In genomic region chr11:69442807-69443137, GRCh38 we compare ENCODE assay signal across 9 cellular contexts. TPM values are rescaled to one million over a fixed set of nuclear protein-coding genes. Genes with fewer than 3 reads are reported as not detected.
A peak's percentile ranks its signal among the peaks of the same experiment; 100 is the strongest.
DNase-seq lines count a peak whose midpoint lies in the region; ATAC-seq and TF ChIP-seq lines count a peak whose summit lies in the region.
"Had no signal": no experiment of that assay in that cellular context is flagged by ENCODE, and none has a peak within 500 bp of the region (broad histone marks: within the 10 kb centered on the region; RNA-seq: fewer than 3 reads in every experiment).

No MANE protein-coding gene starts in this region.

- no peak overlapping the region for H2AK5ac ChIP-seq in trophoblast cell (ENCODE audit: low read length)

- peak overlapping the region; percentile 28 for H3K18ac ChIP-seq in trophoblast cell (ENCODE audit: low read length)

- H3K79me2 ChIP-seq in fibroblast of lung (ENCODE audit: control insufficient read depth, insufficient read depth, low read length) (no peaks in the 10 kb centered on the region), trophoblast cell (ENCODE audit: control insufficient read depth, insufficient read depth, low read length, poor library complexity) (no peaks in the 10 kb centered on the region)

- H3K27me3 ChIP-seq in BLaER1, result no peaks in the 10 kb centered on the region
- H3K27me3 ChIP-seq in fibroblast of lung (ENCODE audit: control insufficient read depth, insufficient read depth, low read length), result no peaks in the 10 kb centered on the region
- H3K27me3 ChIP-seq in trophoblast cell (ENCODE audit: insufficient read depth, low read length), result no peaks in the 10 kb centered on the region

- ATAC-seq in GM21825 (IDR thresholded peaks at IDR 0.05; ENCODE audit: unreplicated experiment), result no peak

- H3K9me3 ChIP-seq in BLaER1 (no peaks in the 10 kb centered on the region), fibroblast of lung (ENCODE audit: control insufficient read depth, insufficient read depth, low read depth, low read length) (no peaks in the 10 kb centered on the region), trophoblast cell (ENCODE audit: insufficient read depth, low read depth, low read length) (no peaks in the 10 kb centered on the region)

- H3K27ac ChIP-seq in BLaER1 (no peak overlapping the region), fibroblast of lung (ENCODE audit: insufficient read depth, low read length) (peak overlapping the region; percentile 86), trophoblast cell (ENCODE audit: low read depth, low read length) (peak overlapping the region; percentile 75)

- peak overlapping the region; percentile 38 for H4K91ac ChIP-seq in trophoblast cell (ENCODE audit: low read depth, low read length)

- H3K36me3 ChIP-seq in BLaER1, result no peaks in the 10 kb centered on the region
- H3K36me3 ChIP-seq in fibroblast of lung (ENCODE audit: control insufficient read depth, insufficient read depth, low read length), result no peaks in the 10 kb centered on the region
- H3K36me3 ChIP-seq in trophoblast cell (ENCODE audit: control insufficient read depth in 1 of 2, insufficient read depth in 2 of 2, low read length in 2 of 2), result no peaks in the 10 kb centered on the region

- H3K14ac ChIP-seq in trophoblast cell (ENCODE audit: low read length), result no peak overlapping the region

- H4K12ac ChIP-seq in trophoblast cell (ENCODE audit: low read depth, low read length), result no peak overlapping the region

- peaks cover 23% of the 10 kb centered on the region for H3K4me1 ChIP-seq in BLaER1
- peaks cover 22% of the 10 kb centered on the region for H3K4me1 ChIP-seq in fibroblast of lung (ENCODE audit: control insufficient read depth, extremely low read depth, insufficient read depth, low read length)
- H3K4me1 ChIP-seq in trophoblast cell (ENCODE audit: control insufficient read depth in 1 of 2, insufficient read depth in 2 of 2, low read length in 2 of 2), result peaks cover 29 to 42% of the 10 kb centered on the region in 2 experiments

- peak overlapping the region; percentile 20 for H4K8ac ChIP-seq in trophoblast cell (ENCODE audit: low read depth, low read length)

- H3K23ac ChIP-seq in trophoblast cell (ENCODE audit: low read length), result no peak overlapping the region

- H2BK12ac ChIP-seq in trophoblast cell (ENCODE audit: low read length), result no peak overlapping the region

- peak overlapping the region; percentile 90 for H3K4me2 ChIP-seq in BLaER1
- peak overlapping the region; percentile 46 for H3K4me2 ChIP-seq in fibroblast of lung (ENCODE audit: extremely low read depth, insufficient read depth, low read length)
- H3K4me2 ChIP-seq in trophoblast cell (ENCODE audit: low read length), result peak overlapping the region; percentile 36

- H4K20me1 ChIP-seq in BLaER1 (no peaks in the 10 kb centered on the region), fibroblast of lung (ENCODE audit: control insufficient read depth, extremely low read depth, insufficient read depth, low read length) (no peaks in the 10 kb centered on the region)

- peaks cover 24% of the 10 kb centered on the region for H3K79me1 ChIP-seq in trophoblast cell (ENCODE audit: low read length)

- TF ChIP-seq CTCF in fibroblast of lung (conservative IDR thresholded peaks at IDR 0.05 in 1 of 2, IDR thresholded peaks at IDR 0.05 in 1 of 2; ENCODE audit: low read depth in 1 of 2, low read length in 2 of 2), result no peak

- H3K4me3 ChIP-seq in BLaER1, result 0 out of 2 replicates have a peak overlapping the region, but pooled peaks have one; percentile 56
- no peak overlapping the region for H3K4me3 ChIP-seq in fibroblast of lung (replicated peaks in 1 of 4; ENCODE audit: control extremely low read depth in 1 of 4, insufficient read depth in 1 of 4, low read depth in 3 of 4, low read length in 4 of 4)
- no peak overlapping the region for H3K4me3 ChIP-seq in trophoblast cell (ENCODE audit: low read depth, low read length)

- H3K4ac ChIP-seq in trophoblast cell (ENCODE audit: low read depth, low read length), result no peak overlapping the region

- no peak overlapping the region for H2AFZ ChIP-seq in fibroblast of lung (ENCODE audit: low read length)
- no peak overlapping the region for H2AFZ ChIP-seq in trophoblast cell (ENCODE audit: insufficient read depth, low read length, poor library complexity)

- H2BK120ac ChIP-seq in trophoblast cell (ENCODE audit: insufficient read depth, low read length, poor library complexity), result no peak overlapping the region

- no CpG with 5 or more reads among the region's 10 CpGs for WGBS in trophoblast cell (ENCODE audit: extremely low coverage, insufficient coverage, insufficient read length)

- DNase-seq in fibroblast of lung (ENCODE audit: low read depth in 2 of 2) (peak; percentile 37 to 67), trophoblast cell (peak; percentile 40 to 54), inferior parietal cortex (ENCODE audit: extremely low spot score) (no peak)
- DNase-seq in stimulated activated CD4-positive, alpha-beta T cell treated with anti-CD3 and anti-CD28 coated beads, Interleukin-4, amount 100 ng/mL, for 4 hours, result no peak
- no peak for DNase-seq in activated CD4-positive, alpha-beta T cell treated with anti-CD3 and anti-CD28 coated beads for 4 hours

- H2BK5ac ChIP-seq in trophoblast cell (ENCODE audit: low read depth, low read length, poor library complexity), result peak overlapping the region; percentile 26

- H3K9ac ChIP-seq in BLaER1, result no peak overlapping the region
- peak overlapping the region; percentile 21 for H3K9ac ChIP-seq in fibroblast of lung (ENCODE audit: insufficient read depth, low read length)
- H3K9ac ChIP-seq in trophoblast cell (ENCODE audit: low read length), result no peak overlapping the region

TF ChIP-seq in PFSK-1, 5 proteins besides CTCF, POLR2A, EP300 and RAD21:
- no peak for TF ChIP-seq FOXP2 (optimal IDR thresholded peaks at IDR 0.05; ENCODE audit: borderline replicate concordance, extremely low read depth, extremely low read length, insufficient read depth)
- peak; percentile 79; the same call in 1 of the 2 replicates for TF ChIP-seq SIN3A (IDR thresholded peaks at IDR 0.05; ENCODE audit: borderline replicate concordance, insufficient read depth, low read length)
- TF ChIP-seq TAF1 (IDR thresholded peaks at IDR 0.05; ENCODE audit: borderline replicate concordance, insufficient read depth, low read length), result peak; percentile 8; the same call in 1 of the 2 replicates

RNA-seq across cellular contexts. Expression of gene LINC01488, which starts 38.7 kb away (rescaled TPM):
- polyA plus RNA-seq in PFSK-1 (2012; ENCODE audit: insufficient read length, low read depth), result not detected
- total RNA-seq in fibroblast of lung, result not detected in 2 replicates
- not detected in 2 replicates for polyA plus RNA-seq in fibroblast of lung
- polyA plus RNA-seq in fibroblast of lung (2012), result 0.03 TPM in 1 of 2 replicates, not detected in the other
- not detected in 2 replicates for polyA minus RNA-seq in fibroblast of lung (ENCODE audit: low replicate concordance)
- 0.05 and 0.08 TPM in 2 replicates for polyA plus RNA-seq in trophoblast cell (2013)
- total RNA-seq: activated naive CD8-positive, alpha-beta T cell treated with anti-CD3 and anti-CD28 coated beads, Interleukin-2, amount 10 ng/mL, durations not matched to agents 7 days and 5 days had no signal

Comparison
In these comparisons a context has a peak if more than half of its experiments do, and no peak if none do; other contexts are left out.
1. H3K4me2 ChIP-seq: peak in every context shown above with its lines; median percentile 90 in BLaER1; 46 in fibroblast of lung; 36 in trophoblast cell.
2. DNase-seq: peak in fibroblast of lung (2 of 2) and trophoblast cell (2 of 2); none in inferior parietal cortex (single experiment), stimulated activated CD4-positive, alpha-beta T cell treated with anti-CD3 and anti-CD28 coated beads, Interleukin-4, amount 100 ng/mL, for 4 hours (0 of 2) and activated CD4-positive, alpha-beta T cell treated with anti-CD3 and anti-CD28 coated beads for 4 hours (0 of 2).